13 cellular contexts compared by ENCODE assay signal in genomic region chr12:132500856-132501180, GRCh38. TPM values are rescaled to one million over a fixed set of nuclear protein-coding genes. Genes with fewer than 3 reads are reported as not detected.
DNase-seq lines count a peak whose midpoint lies in the region; ATAC-seq, FAIRE-seq and TF ChIP-seq lines count a peak whose summit lies in the region.
"Had no signal": no experiment of that assay in that cellular context is flagged by ENCODE, and none has a peak within 500 bp of the region (broad histone marks: within the 10 kb centered on the region; RNA-seq: fewer than 3 reads in every experiment).

No MANE protein-coding gene starts in this region.

- H3K4ac ChIP-seq in neuronal stem cell (ENCODE audit: low read length) = no peak overlapping the region

- no peak overlapping the region for H2BK5ac ChIP-seq in neuronal stem cell (ENCODE audit: low read length)

- no peak overlapping the region for H4K91ac ChIP-seq in neuronal stem cell (ENCODE audit: low read depth, low read length, poor library complexity)

- H2BK12ac ChIP-seq in neuronal stem cell (ENCODE audit: low read length) = peak overlapping the region; percentile 30

- H3K9me3 ChIP-seq in HepG2 (ENCODE audit: low read length) (no peaks in the 10 kb centered on the region), right lobe of liver (no peaks in the 10 kb centered on the region), K562 (replicated peaks; ENCODE audit: control insufficient read depth, insufficient read depth, low read depth, low read length) (no peaks in the 10 kb centered on the region), neuronal stem cell (replicated peaks in 1 of 2; ENCODE audit: control insufficient read depth in 2 of 2, insufficient read depth in 1 of 2, low read depth in 1 of 2, low read length in 2 of 2) (no peaks in the 10 kb centered on the region), osteoblast (ENCODE audit: low read depth, low read length) (no peaks in the 10 kb centered on the region)
- H3K9me3 ChIP-seq: MG63 had no signal

- intact Hi-C loops in HepG2 (cut with micrococcal nuclease; ENCODE audit: unreplicated experiment) (no loop called here), right lobe of liver (cut with DNase I) (no loop called here), K562 (cut with micrococcal nuclease) (no loop called here)

- TF ChIP-seq EP300 in HepG2 (IDR thresholded peaks at IDR 0.05; ENCODE audit: low read depth in 2 of 2, low read length in 2 of 2) = no peak
- no peak for TF ChIP-seq EP300 in HepG2 (CRISPR knock-in tag; IDR thresholded peaks at IDR 0.05; ENCODE audit: borderline replicate concordance)
- TF ChIP-seq EP300 in K562 (IDR thresholded peaks at IDR 0.05; ENCODE audit: low read length) = no peak

- ATAC-seq in HepG2 (no peak), right lobe of liver (no peak), K562 (no peak)

- H3K23ac ChIP-seq in neuronal stem cell (ENCODE audit: low read depth, low read length, poor library complexity) = peak overlapping the region; percentile 65

- H3K4me2 ChIP-seq in HepG2 (ENCODE audit: low read depth, low read length) (no peak overlapping the region), K562 (ENCODE audit: insufficient read depth, low read length) (no peak overlapping the region), neuronal stem cell (ENCODE audit: insufficient read depth, low read length, poor library complexity, severe bottlenecking) (no peak overlapping the region), osteoblast (ENCODE audit: insufficient read depth, low read length) (no peak overlapping the region)

- peak overlapping the region; percentile 84 for H3K18ac ChIP-seq in neuronal stem cell (ENCODE audit: low read length)

- no peak overlapping the region for H3K4me3 ChIP-seq in HepG2 (replicated peaks in 1 of 3; ENCODE audit: insufficient read depth in 1 of 3, low read depth in 2 of 3, low read length in 3 of 3)
- no peak overlapping the region for H3K4me3 ChIP-seq in right lobe of liver
- H3K4me3 ChIP-seq in K562 = no peak overlapping the region
- no peak overlapping the region for H3K4me3 ChIP-seq in neuronal stem cell (ENCODE audit: low read length in 2 of 2)
- H3K4me3 ChIP-seq in osteoblast (ENCODE audit: insufficient read depth, low read length) = no peak overlapping the region
- H3K4me3 ChIP-seq: MG63 had no signal

- no peak overlapping the region for H2BK15ac ChIP-seq in neuronal stem cell (ENCODE audit: low read length)

- DNase-seq in HepG2 (ENCODE audit: low spot score) (no peak), right lobe of liver (no peak), K562 (ENCODE audit: extremely low read depth in 1 of 4, low spot score in 3 of 4) (no peak), neuronal stem cell (ENCODE audit: low spot score) (no peak), SIG-M5 (lab: John Stamatoyannopoulos, UW) (no peak), iPS-NIHi7 (ENCODE audit: extremely low spot score) (no peak), osteoblast (ENCODE audit: insufficient read length, low spot score, missing footprints) (no peak)
- DNase-seq: HFFc6, MG63, NCI-H1092, NCI-H2081 treated with DMSO at 0.1 percent for 48 hours, NCI-H510A had no signal

- no peak overlapping the region for H3K9ac ChIP-seq in HepG2 (ENCODE audit: insufficient read depth, low read depth, low read length)
- H3K9ac ChIP-seq in K562 (ENCODE audit: insufficient read depth in 1 of 2, low read depth in 2 of 2, low read length in 2 of 2) = peak overlapping the region in 1 of 2 experiments; percentile 82; a peak in 2 of 4 replicates
- H3K9ac ChIP-seq in neuronal stem cell (ENCODE audit: low read depth, low read length, poor library complexity) = peak overlapping the region; percentile 78

- TF ChIP-seq CTCF in HepG2 (CRISPR knock-in tag; IDR thresholded peaks at IDR 0.05) = no peak
- no peak for TF ChIP-seq CTCF in right lobe of liver (IDR thresholded peaks at IDR 0.05)
- TF ChIP-seq CTCF in K562 (IDR thresholded peaks at IDR 0.05 in 2 of 3, conservative IDR thresholded peaks at IDR 0.05 in 1 of 3; ENCODE audit: insufficient read depth in 2 of 3, low read depth in 1 of 3, low read length in 3 of 3) = no peak
- no peak for TF ChIP-seq CTCF in osteoblast (IDR thresholded peaks at IDR 0.05; ENCODE audit: extremely low read depth, low read depth, low read length)

- H3K79me2 ChIP-seq in HepG2 (ENCODE audit: insufficient read depth, low read length) (peaks cover 89% of the 10 kb centered on the region), K562 (ENCODE audit: control insufficient read depth, insufficient read depth, low read length) (peaks cover 99% of the 10 kb centered on the region), osteoblast (ENCODE audit: insufficient read depth, low read length) (peaks cover 94% of the 10 kb centered on the region)

- TF ChIP-seq RAD21 in HepG2 (CRISPR knock-in tag; IDR thresholded peaks at IDR 0.05) = no peak
- no peak for TF ChIP-seq RAD21 in K562 (CRISPR knock-in tag; conservative IDR thresholded peaks at IDR 0.05 in 1 of 2, IDR thresholded peaks at IDR 0.05 in 1 of 2)

- H3K27me3 ChIP-seq in HepG2 (ENCODE audit: control insufficient read depth in 1 of 2, insufficient read depth in 2 of 2, low read length in 2 of 2) (no peaks in the 10 kb centered on the region; a peak in 1 of 5 replicates), right lobe of liver (no peaks in the 10 kb centered on the region), K562 (ENCODE audit: control insufficient read depth in 2 of 2, insufficient read depth in 2 of 2, low read length in 2 of 2) (no peaks in the 10 kb centered on the region), neuronal stem cell (ENCODE audit: control insufficient read depth in 3 of 3, insufficient read depth in 3 of 3, low read depth in 1 of 3, low read length in 3 of 3) (no peaks in the 10 kb centered on the region), osteoblast (ENCODE audit: insufficient read depth, low read length) (no peaks in the 10 kb centered on the region)
- H3K27me3 ChIP-seq: MG63 had no signal

- H2AK5ac ChIP-seq in neuronal stem cell (ENCODE audit: low read depth, low read length) = peak overlapping the region; percentile 70

- H4K20me1 ChIP-seq in HepG2 (ENCODE audit: insufficient read depth, low read length) (peaks cover 90% of the 10 kb centered on the region), K562 (replicated peaks; ENCODE audit: control insufficient read depth, insufficient read depth, low read length) (peaks cover 89% of the 10 kb centered on the region), osteoblast (ENCODE audit: insufficient read depth, low read length) (peaks cover 83% of the 10 kb centered on the region)

- H3K4me1 ChIP-seq in HepG2 (ENCODE audit: insufficient read depth, low read length) = peaks cover 32% of the 10 kb centered on the region
- H3K4me1 ChIP-seq in right lobe of liver = peaks cover 0 to 61% (median 28%) of the 10 kb centered on the region in 4 donors
- H3K4me1 ChIP-seq in K562 (replicated peaks in 1 of 2; ENCODE audit: control insufficient read depth in 2 of 2, insufficient read depth in 2 of 2, low read length in 2 of 2) = peaks cover 16 to 100% of the 10 kb centered on the region in 2 experiments; a peak in 4 of 5 replicates
- H3K4me1 ChIP-seq in neuronal stem cell (ENCODE audit: control insufficient read depth in 2 of 2, insufficient read depth in 1 of 2, low read depth in 1 of 2, low read length in 2 of 2) = peaks cover 24 to 26% of the 10 kb centered on the region in 2 donors
- H3K4me1 ChIP-seq in osteoblast (ENCODE audit: insufficient read depth, low read length) = peaks cover 7% of the 10 kb centered on the region

- peaks cover 53% of the 10 kb centered on the region for H3K79me1 ChIP-seq in neuronal stem cell (ENCODE audit: low read depth, low read length)

- no peak overlapping the region for H2BK120ac ChIP-seq in neuronal stem cell (ENCODE audit: low read depth, low read length)

- no CpG with 5 or more reads among the region's 9 CpGs for WGBS in HepG2 (ENCODE audit: low lambda C conversion rate)
- 100% methylated on average over 1 of the region's 9 CpGs for WGBS in right lobe of liver (ENCODE audit: insufficient coverage, low coverage, low lambda C conversion rate, missing lambda C conversion rate)
- 91% methylated on average over 9 of the region's 9 CpGs for WGBS in K562 (ENCODE audit: insufficient coverage, low coverage, missing lambda C conversion rate)
- WGBS in neuronal stem cell (ENCODE audit: extremely low coverage in 2 of 2, insufficient read length in 2 of 2, insufficient replicate concordance in 1 of 2), 2 donors = no CpG with 5 or more reads among the region's 9 CpGs

- H3K27ac ChIP-seq in HepG2 (ENCODE audit: extremely low read length, insufficient read depth, low read length) (no peak overlapping the region), right lobe of liver (no peak overlapping the region), K562 (ENCODE audit: extremely low read depth, low read depth, low read length) (no peak overlapping the region), neuronal stem cell (replicated peaks; ENCODE audit: low read length) (no peak overlapping the region), osteoblast (ENCODE audit: low read depth, low read length) (no peak overlapping the region)

- POLR2A ChIA-PET in HepG2 (lab: Yijun Ruan, JAX) = no interaction called here
- POLR2A ChIA-PET in K562 (lab: Yijun Ruan, JAX) = interaction anchor here (0.6 kb wide), 1 partner anchor 18 kb away, joined by 3 read pairs; no protein-coding TSS in a partner anchor

- H3K9me1 ChIP-seq in K562 (ENCODE audit: control insufficient read depth, insufficient read depth, low read length) = peaks cover 37% of the 10 kb centered on the region

- H2AFZ ChIP-seq in HepG2 (ENCODE audit: low read length) (no peak overlapping the region), K562 (ENCODE audit: low read depth, low read length) (no peak overlapping the region), neuronal stem cell (ENCODE audit: low read length) (no peak overlapping the region), osteoblast (ENCODE audit: low read length) (no peak overlapping the region)

- H3K36me3 ChIP-seq in HepG2 (replicated peaks in 1 of 2; ENCODE audit: control insufficient read depth in 1 of 2, insufficient read depth in 2 of 2, low read length in 2 of 2) (peaks cover 0 to 2% of the 10 kb centered on the region in 2 experiments; a peak in 1 of 5 replicates), right lobe of liver (no peaks in the 10 kb centered on the region), K562 (ENCODE audit: control insufficient read depth, insufficient read depth, low read length) (no peaks in the 10 kb centered on the region; the same call in 2 of the 3 replicates), neuronal stem cell (replicated peaks in 1 of 2; ENCODE audit: control insufficient read depth in 2 of 2, insufficient read depth in 2 of 2, low read length in 2 of 2) (no peaks in the 10 kb centered on the region), osteoblast (ENCODE audit: insufficient read depth, low read length) (no peaks in the 10 kb centered on the region)
- H3K36me3 ChIP-seq: MG63 had no signal

- TF ChIP-seq POLR2A in HepG2 (IDR thresholded peaks at IDR 0.05; ENCODE audit: insufficient read depth in 1 of 2, low read depth in 2 of 2, low read length in 2 of 2) (no peak), right lobe of liver (IDR thresholded peaks at IDR 0.05) (no peak), K562 (conservative IDR thresholded peaks at IDR 0.05) (no peak)

- FAIRE-seq in HepG2 (lab: Jason Lieb, UNC) = no peak
- FAIRE-seq in K562 (lab: Jason Lieb, UNC) = no peak
- FAIRE-seq: GM19239 had no signal

- BruUV-seq in HepG2 (replicated peaks; lab: Mats Ljungman, UMichigan) (no TSS peak), K562 (replicated peaks; lab: Mats Ljungman, UMichigan) (no TSS peak)

- no peak overlapping the region for H4K8ac ChIP-seq in neuronal stem cell (ENCODE audit: low read depth, low read length)

- CTCF ChIA-PET in HepG2 (lab: Yijun Ruan, JAX; ENCODE audit: low intra/inter-chr PET ratio, low total read pairs) (no interaction called here), K562 (lab: Yijun Ruan, JAX; ENCODE audit: low intra/inter-chr PET ratio) (no interaction called here)

- in situ Hi-C loops in HepG2 (cut with HindIII; ENCODE audit: extremely low pct_ligation_motif_present, low pct_unique_long_range_greater_than_20kb) (no loop called here), K562 (cut with MboI) (no loop called here)

- peak overlapping the region; percentile 63 for H3K14ac ChIP-seq in neuronal stem cell (ENCODE audit: low read length)

RNA-seq across cellular contexts. Expression of gene FBRSL1, which starts 10.9 kb away (rescaled TPM):
- total RNA-seq in HepG2 (2016; rRNA removed; fragmentation: Illumina TruSeq; extraction: Trizol) = 3.7 and 7.9 TPM in 2 replicates
- total RNA-seq in HepG2 (2016; cell fraction: cytosol; rRNA removed; fragmentation: Illumina TruSeq; extraction: Trizol; ENCODE audit: low read depth) = 2.7 and 3.6 TPM in 2 replicates
- 5.4 and 6.9 TPM in 2 replicates for total RNA-seq in HepG2 (2016; cell fraction: insoluble cytoplasmic fraction; rRNA removed; fragmentation: Illumina TruSeq; extraction: Trizol)
- 7.0 and 9.3 TPM in 2 replicates for total RNA-seq in HepG2 (2016; cell fraction: membrane; rRNA removed; fragmentation: Illumina TruSeq; extraction: Trizol)
- 10.9 and 11.0 TPM in 2 replicates for total RNA-seq in HepG2 (2016; cell fraction: nucleus; rRNA removed; fragmentation: Illumina TruSeq; extraction: Trizol)
- 3.6 and 4.9 TPM in 2 replicates for polyA plus RNA-seq in HepG2 (2011; rRNA removed)
- 3.0 and 6.0 TPM in 2 replicates for polyA plus RNA-seq in HepG2 (2011; cell fraction: cytosol; rRNA removed)
- 50.9 and 76.3 TPM in 2 replicates for polyA plus RNA-seq in HepG2 (2011; cell fraction: nucleus; rRNA removed)
- polyA plus RNA-seq in HepG2 (2012) = 25.5 and 31.0 TPM in 2 replicates
- 5.9 and 6.4 TPM in 2 replicates for polyA plus RNA-seq in HepG2 (2016; cell fraction: cytosol; fragmentation: Illumina TruSeq; extraction: Trizol; ENCODE audit: low read depth)
- polyA plus RNA-seq in HepG2 (2016; cell fraction: insoluble cytoplasmic fraction; fragmentation: Illumina TruSeq; extraction: Trizol; ENCODE audit: low read depth) = 20.0 and 28.2 TPM in 2 replicates
- polyA plus RNA-seq in HepG2 (2016; cell fraction: membrane; fragmentation: Illumina TruSeq; extraction: Trizol; ENCODE audit: low read depth) = 20.5 and 23.8 TPM in 2 replicates
- 64.1 and 69.3 TPM in 2 replicates for polyA plus RNA-seq in HepG2 (2016; cell fraction: nucleus; fragmentation: Illumina TruSeq; extraction: Trizol; ENCODE audit: insufficient read depth, low read depth)
- polyA minus RNA-seq in HepG2 (2011; rRNA and poly(A)+ RNA removed; ENCODE audit: low replicate concordance) = 3.8 and 7.6 TPM in 2 replicates
- polyA minus RNA-seq in HepG2 (2011; cell fraction: cytosol; rRNA and poly(A)+ RNA removed) = 17.3 and 28.7 TPM in 2 replicates
- polyA minus RNA-seq in HepG2 (2011; cell fraction: nucleus; rRNA and poly(A)+ RNA removed) = 8.5 and 11.2 TPM in 2 replicates
- total RNA-seq in right lobe of liver = 10 to 100 TPM; 16.2 to 27.6 (median 23.3) TPM
- total RNA-seq in K562 (2011; cell fraction: chromatin; rRNA removed; ENCODE audit: low replicate concordance) = 25.5 and 41.9 TPM in 2 replicates
- total RNA-seq in K562 (2011; cell fraction: nucleolus; rRNA removed) = 25.0 and 40.7 TPM in 2 replicates
- total RNA-seq in K562 (2011; cell fraction: nucleoplasm; rRNA removed) = 23.3 and 28.3 TPM in 2 replicates
- total RNA-seq in K562 (2014; rRNA removed) = 21.7 and 24.6 TPM in 2 replicates
- 1.1 and 1.3 TPM in 2 replicates for total RNA-seq in K562 (2014; rRNA removed; fragmentation: Illumina TruSeq; extraction: Trizol)
- 7.3 and 12.9 TPM in 2 replicates for total RNA-seq in K562 (2015; rRNA removed; fragmentation: Illumina TruSeq; extraction: Trizol)
- 112 and 129 TPM in 2 replicates for total RNA-seq in K562 (2021)
- 1.9 and 4.3 TPM in 2 replicates for polyA plus RNA-seq in K562 (2011; rRNA removed)
- 3.7 and 13.3 TPM in 2 replicates for polyA plus RNA-seq in K562 (2011; cell fraction: cytosol; rRNA removed)
- 16.7 and 51.7 TPM in 2 replicates for polyA plus RNA-seq in K562 (2011; cell fraction: nucleus; rRNA removed)
- polyA plus RNA-seq in K562 (2012) = 41.9 and 54.8 TPM in 2 replicates
- polyA plus RNA-seq in K562 (2014; fragmentation: Illumina TruSeq; extraction: Trizol) = 29.3 and 35.8 TPM in 2 replicates
- under 1 TPM; 0.24 to 0.29 TPM for polyA plus RNA-seq in K562 (2014; fragmentation: Nextera tagmentation; extraction: Ambion mirVana)
- polyA plus RNA-seq in K562 (2014; rRNA removed) = 27.4 and 32.3 TPM in 2 replicates
- polyA minus RNA-seq in K562 (2011; rRNA and poly(A)+ RNA removed) = 0.81 and 1.8 TPM in 2 replicates
- polyA minus RNA-seq in K562 (2011; cell fraction: cytosol; rRNA and poly(A)+ RNA removed) = 21.0 and 29.9 TPM in 2 replicates
- 9.0 and 9.3 TPM in 2 replicates for polyA minus RNA-seq in K562 (2011; cell fraction: nucleus; rRNA and poly(A)+ RNA removed)
- polyA plus RNA-seq in neuronal stem cell (2013, experiment 1 of 2) = 61.7 TPM
- 70.1 TPM for polyA plus RNA-seq in neuronal stem cell (2013, experiment 2 of 2)
- total RNA-seq in osteoblast = 2.7 and 12.3 TPM in 2 replicates

Comparison
In these comparisons a context has a peak if more than half of its experiments do, and no peak if none do; other contexts are left out.
1. Of the 241 proteins assayed by ChIP-seq in both HepG2 and K562: peak only in HepG2: none; only in K562: POLR2G; in both: none; in neither: 240.